In the genomic region with DNA sequence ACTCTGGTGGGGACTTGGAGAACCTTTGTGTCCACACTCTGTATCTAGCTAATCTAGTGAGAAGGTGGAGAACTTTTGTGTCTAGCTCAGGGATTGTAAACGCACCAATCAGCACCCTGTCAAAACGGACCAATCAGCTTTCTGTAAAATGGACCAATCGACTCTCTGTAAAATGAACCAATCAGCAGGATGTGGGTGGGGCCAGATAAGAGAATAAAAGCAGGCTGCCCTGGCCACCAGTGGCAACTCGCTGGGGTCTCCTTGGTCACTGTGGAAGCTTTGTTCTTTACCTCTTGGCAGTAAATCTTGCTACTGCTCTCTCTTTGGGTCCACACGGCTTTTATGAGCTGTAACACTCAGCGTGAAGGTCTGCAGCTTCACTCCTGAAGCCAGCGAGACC, we compare ENCODE assay signal across 9 cellular contexts. TPM values are rescaled to one million over a fixed set of nuclear protein-coding genes. Genes with fewer than 3 reads are reported as not detected.
"Had no signal": no experiment of that assay in that cellular context is flagged by ENCODE, and none has a peak within 500 bp of the region (broad histone marks: within the 10 kb centered on the region; RNA-seq: fewer than 3 reads in every experiment).

No MANE protein-coding gene starts in this region.

RNA-seq across cellular contexts. Expression of gene TNFSF11, which starts 13.6 kb away (rescaled TPM):
- total RNA-seq: OCI-LY7, PC-3, PC-9, Right ventricle myocardium inferior, Right ventricle myocardium superior, RPMI7951, SJCRH30, SK-MEL-5 had no signal
- polyA plus RNA-seq: SK-N-SH had no signal
